Comparison of ENCODE assay signal across 17 cellular contexts in genomic region chr4:77742054-77742453, GRCh38.
DNase-seq lines count a peak whose midpoint lies in the region; ATAC-seq and TF ChIP-seq lines count a peak whose summit lies in the region.
"Had no signal": no experiment of that assay in that cellular context is flagged by ENCODE, and none has a peak within 500 bp of the region (broad histone marks: within the 10 kb centered on the region; RNA-seq: fewer than 3 reads in every experiment).

No MANE protein-coding gene starts in this region.

- TF ChIP-seq RAD21 in IMR-90 (IDR thresholded peaks at IDR 0.05; ENCODE audit: low read length): no peak

- no peak overlapping the region for H2BK120ac ChIP-seq in IMR-90 (ENCODE audit: low read depth, low read length)

- H4K20me1 ChIP-seq in IMR-90 (ENCODE audit: insufficient read depth, low read length): no peaks in the 10 kb centered on the region

- H3K4me1 ChIP-seq in IMR-90 (ENCODE audit: control insufficient read depth, insufficient read depth, low read length): no peaks in the 10 kb centered on the region
- H3K4me1 ChIP-seq: BE2C had no signal

- no peak overlapping the region for H3K4me3 Mint-ChIP-seq in CD4-positive, alpha-beta T cell
- H3K4me3 Mint-ChIP-seq: CD4-positive, alpha-beta memory T cell had no signal

- H3K4me3 ChIP-seq in IMR-90 (ENCODE audit: insufficient read depth, low read depth, low read length) (no peak overlapping the region), choroid plexus epithelial cell (ENCODE audit: low read depth, low read length) (no peak overlapping the region)
- H3K4me3 ChIP-seq: PC-9 had no signal

- intact Hi-C loops in CD4-positive, alpha-beta T cell (cut with DNase I, micrococcal nuclease): loop anchor here in 1 of 2 experiments (5.0 kb wide), 1 partner anchor 125 kb away; no protein-coding TSS in a partner anchor
- intact Hi-C loops in IMR-90 (cut with micrococcal nuclease): no loop called here

- no peak overlapping the region for H4K5ac ChIP-seq in IMR-90 (ENCODE audit: low read depth, low read length)

- no peaks in the 10 kb centered on the region for H3K9me3 ChIP-seq in CD4-positive, alpha-beta T cell (ENCODE audit: control insufficient read depth, low read length)
- no peaks in the 10 kb centered on the region for H3K9me3 ChIP-seq in IMR-90 (ENCODE audit: control insufficient read depth, insufficient read depth, low read length)
- H3K9me3 ChIP-seq: BE2C had no signal

- no peak overlapping the region for H2AFZ ChIP-seq in IMR-90 (replicated peaks; ENCODE audit: low read length, poor library complexity)
- H2AFZ ChIP-seq: PC-9 had no signal

- H3K79me1 ChIP-seq in IMR-90 (ENCODE audit: low read depth in 1 of 2, low read length in 2 of 2): no peaks in the 10 kb centered on the region; a peak in 1 of 4 replicates

- TF ChIP-seq CTCF in CD4-positive, alpha-beta T cell (IDR thresholded peaks at IDR 0.05): no peak
- TF ChIP-seq CTCF in IMR-90 (conservative IDR thresholded peaks at IDR 0.05; ENCODE audit: low read depth, low read length): no peak
- TF ChIP-seq CTCF in choroid plexus epithelial cell (conservative IDR thresholded peaks at IDR 0.05; ENCODE audit: low read depth, low read length): no peak

- in situ Hi-C loops in IMR-90 (cut with MboI; ENCODE audit: low sequenced_read_pairs): no loop called here

- H3K9me3 Mint-ChIP-seq in CD4-positive, alpha-beta T cell: no peaks in the 10 kb centered on the region
- H3K9me3 Mint-ChIP-seq: CD4-positive, alpha-beta memory T cell had no signal

- no peak overlapping the region for H3K23ac ChIP-seq in IMR-90 (ENCODE audit: low read depth, low read length)

- no peak overlapping the region for H3K18ac ChIP-seq in IMR-90 (ENCODE audit: low read depth, low read length)

- H3K14ac ChIP-seq in IMR-90 (replicated peaks; ENCODE audit: low read depth, low read length): no peak overlapping the region

- peaks cover 70% of the 10 kb centered on the region for H3K4me1 Mint-ChIP-seq in CD4-positive, alpha-beta T cell (ENCODE audit: low read depth)

- peak overlapping the region; percentile 63 for H3K27ac Mint-ChIP-seq in CD4-positive, alpha-beta T cell

- no peak overlapping the region for H4K8ac ChIP-seq in IMR-90 (ENCODE audit: low read depth in 2 of 2, low read length in 2 of 2)

- H2AK5ac ChIP-seq in IMR-90 (ENCODE audit: low read depth, low read length): no peak overlapping the region

- H2AK9ac ChIP-seq in IMR-90 (replicated peaks; ENCODE audit: low read depth, low read length, poor library complexity): no peak overlapping the region

- no peak overlapping the region for H4K91ac ChIP-seq in IMR-90 (ENCODE audit: insufficient read depth, low read depth, low read length)

- H3K27me3 ChIP-seq in CD4-positive, alpha-beta T cell (ENCODE audit: control insufficient read depth, insufficient read depth, low read length): no peaks in the 10 kb centered on the region
- no peaks in the 10 kb centered on the region for H3K27me3 ChIP-seq in IMR-90 (ENCODE audit: control insufficient read depth, insufficient read depth, low read length)
- H3K27me3 ChIP-seq: BE2C had no signal

- dilution Hi-C loops in IMR-90 (cut with HindIII; ENCODE audit: low sequenced_read_pairs, unreplicated experiment): no loop called here

- H2BK15ac ChIP-seq in IMR-90 (ENCODE audit: low read depth, low read length): no peak overlapping the region

- no peak overlapping the region for H3K4ac ChIP-seq in IMR-90 (ENCODE audit: low read depth, low read length)

- no peak for DNase-seq in CD4-positive, alpha-beta T cell
- DNase-seq in IMR-90 (peak; percentile 1), choroid plexus epithelial cell (ENCODE audit: low read depth) (peak; percentile 25), iris pigment epithelial cell (ENCODE audit: low read depth) (peak; percentile 39), NCI-H1092 (lab: John Stamatoyannopoulos, UW) (no peak), HEK293T (ENCODE audit: extremely low spot score) (no peak), inferior parietal cortex (ENCODE audit: extremely low spot score) (no peak)
- DNase-seq in stimulated activated CD4-positive, alpha-beta T cell treated with anti-CD3 and anti-CD28 coated beads, Interleukin-2, amount 100 ng/mL, for 24 hours: no peak
- DNase-seq: BE2C; CD4-positive, alpha-beta memory T cell; DMS79; HCEC 1CT; KBM-7; NCI-H146; NCI-H2081; NCI-H524; PC-9 had no signal

- CTCF ChIA-PET in CD4-positive, alpha-beta T cell (lab: Charles Lee): interaction anchor here (0.5 kb wide), 1 partner anchor 13 kb away, joined by 5 read pairs; no protein-coding TSS in a partner anchor
- CTCF ChIA-PET in IMR-90 (lab: Yijun Ruan, JAX) (no interaction called here), HEK293T (lab: Yijun Ruan, JAX) (no interaction called here)

- H3K36me3 Mint-ChIP-seq in CD4-positive, alpha-beta T cell (ENCODE audit: low read depth): peaks cover 86% of the 10 kb centered on the region

- no peak overlapping the region for H2BK5ac ChIP-seq in IMR-90 (ENCODE audit: low read depth, low read length, poor library complexity, severe bottlenecking)

- no peaks in the 10 kb centered on the region for H3K27me3 Mint-ChIP-seq in CD4-positive, alpha-beta T cell
- H3K27me3 Mint-ChIP-seq: CD4-positive, alpha-beta memory T cell had no signal

- no peak overlapping the region for H3K56ac ChIP-seq in IMR-90 (ENCODE audit: extremely low read depth, insufficient read depth, low read length)

- no TSS peak for BruUV-seq in IMR-90 (replicated peaks; lab: Mats Ljungman, UMichigan)

- no peak for ATAC-seq in CD4-positive, alpha-beta T cell (ENCODE audit: poor library complexity)
- ATAC-seq in IMR-90 (ENCODE audit: low read depth): no peak

- POLR2A ChIA-PET in CD4-positive, alpha-beta T cell (lab: Charles Lee): interaction anchor here (2.3 kb wide), 1 partner anchor 120 kb away, joined by 5 read pairs; no protein-coding TSS in a partner anchor
- POLR2A ChIA-PET in IMR-90 (lab: Charles Lee; ENCODE audit: unreplicated experiment): no interaction called here
- POLR2A ChIA-PET in HEK293T (lab: Yijun Ruan, JAX): no interaction called here

- H3K36me3 ChIP-seq in IMR-90 (ENCODE audit: control insufficient read depth, insufficient read depth, low read length): peaks cover 4% of the 10 kb centered on the region; the same call in 1 of the 2 replicates

- TF ChIP-seq POLR2A in IMR-90 (IDR thresholded peaks at IDR 0.05; ENCODE audit: low read depth, low read length): no peak

- no peak overlapping the region for H3K4me2 ChIP-seq in IMR-90 (ENCODE audit: low read depth, low read length)
- H3K4me2 ChIP-seq: PC-9 had no signal

- no peaks in the 10 kb centered on the region for H3K9me1 ChIP-seq in IMR-90 (ENCODE audit: insufficient read depth, low read length)

- H2BK20ac ChIP-seq in IMR-90 (ENCODE audit: low read depth, low read length): no peak overlapping the region

- no CpG with 5 or more reads among the region's 2 CpGs for WGBS in IMR-90 (ENCODE audit: extremely low coverage in 2 of 2, insufficient read length in 1 of 2), 2 experiments

- no peak overlapping the region for H3K9ac ChIP-seq in IMR-90 (ENCODE audit: low read depth, low read length)

- no peak overlapping the region for H3K27ac ChIP-seq in CD4-positive, alpha-beta T cell (ENCODE audit: low read depth, low read length)
- H3K27ac ChIP-seq in IMR-90 (ENCODE audit: insufficient read depth, low read length): no peak overlapping the region
- H3K27ac ChIP-seq: PC-9 had no signal

TF ChIP-seq in IMR-90, 13 proteins besides CTCF, POLR2A, EP300 and RAD21:
- TF ChIP-seq MAFK (IDR thresholded peaks at IDR 0.05; ENCODE audit: low read depth, low read length) (no peak), NFE2L2 (IDR thresholded peaks at IDR 0.05; ENCODE audit: low read depth, low read length) (no peak), CEBPB (IDR thresholded peaks at IDR 0.05; ENCODE audit: low read depth, low read length) (peak; percentile 68), MAZ (IDR thresholded peaks at IDR 0.05; ENCODE audit: borderline replicate concordance, low read depth, low read length) (no peak), MXI1 (IDR thresholded peaks at IDR 0.05; ENCODE audit: borderline replicate concordance, low read depth, low read length) (no peak), CHD1 (IDR thresholded peaks at IDR 0.05; ENCODE audit: low read depth, low read length) (no peak)

TF ChIP-seq in HEK293T, 16 proteins besides CTCF, POLR2A, EP300 and RAD21:
- TF ChIP-seq PKNOX1 (IDR thresholded peaks at IDR 0.05) (no peak), FOXK2 (IDR thresholded peaks at IDR 0.05) (no peak), L3MBTL2 (conservative IDR thresholded peaks at IDR 0.05) (no peak), FOXM1 (IDR thresholded peaks at IDR 0.05; ENCODE audit: borderline replicate concordance) (no peak), LEF1 (IDR thresholded peaks at IDR 0.05; ENCODE audit: borderline replicate concordance) (no peak), NFRKB (IDR thresholded peaks at IDR 0.05) (no peak), SUZ12 (IDR thresholded peaks at IDR 0.05) (no peak), CTBP1 (IDR thresholded peaks at IDR 0.05; ENCODE audit: borderline replicate concordance) (no peak), FOXA1 (IDR thresholded peaks at IDR 0.05) (no peak), BHLHE40 (IDR thresholded peaks at IDR 0.05; ENCODE audit: borderline replicate concordance) (no peak), ARNT (IDR thresholded peaks at IDR 0.05) (no peak), ELF4 (IDR thresholded peaks at IDR 0.05) (no peak), SP1 (IDR thresholded peaks at IDR 0.05) (no peak)

Comparison
In these comparisons a context has a peak if more than half of its experiments do, and no peak if none do; other contexts are left out.
1. DNase-seq: peak in IMR-90 (single experiment), choroid plexus epithelial cell (single experiment) and iris pigment epithelial cell (single experiment); none in CD4-positive, alpha-beta T cell (0 of 10), NCI-H1092 (single experiment), stimulated activated CD4-positive, alpha-beta T cell treated with anti-CD3 and anti-CD28 coated beads, Interleukin-2, amount 100 ng/mL, for 24 hours (0 of 2), HEK293T (single experiment) and inferior parietal cortex (single experiment).